10 cellular contexts compared by ENCODE assay signal in the genomic region with DNA sequence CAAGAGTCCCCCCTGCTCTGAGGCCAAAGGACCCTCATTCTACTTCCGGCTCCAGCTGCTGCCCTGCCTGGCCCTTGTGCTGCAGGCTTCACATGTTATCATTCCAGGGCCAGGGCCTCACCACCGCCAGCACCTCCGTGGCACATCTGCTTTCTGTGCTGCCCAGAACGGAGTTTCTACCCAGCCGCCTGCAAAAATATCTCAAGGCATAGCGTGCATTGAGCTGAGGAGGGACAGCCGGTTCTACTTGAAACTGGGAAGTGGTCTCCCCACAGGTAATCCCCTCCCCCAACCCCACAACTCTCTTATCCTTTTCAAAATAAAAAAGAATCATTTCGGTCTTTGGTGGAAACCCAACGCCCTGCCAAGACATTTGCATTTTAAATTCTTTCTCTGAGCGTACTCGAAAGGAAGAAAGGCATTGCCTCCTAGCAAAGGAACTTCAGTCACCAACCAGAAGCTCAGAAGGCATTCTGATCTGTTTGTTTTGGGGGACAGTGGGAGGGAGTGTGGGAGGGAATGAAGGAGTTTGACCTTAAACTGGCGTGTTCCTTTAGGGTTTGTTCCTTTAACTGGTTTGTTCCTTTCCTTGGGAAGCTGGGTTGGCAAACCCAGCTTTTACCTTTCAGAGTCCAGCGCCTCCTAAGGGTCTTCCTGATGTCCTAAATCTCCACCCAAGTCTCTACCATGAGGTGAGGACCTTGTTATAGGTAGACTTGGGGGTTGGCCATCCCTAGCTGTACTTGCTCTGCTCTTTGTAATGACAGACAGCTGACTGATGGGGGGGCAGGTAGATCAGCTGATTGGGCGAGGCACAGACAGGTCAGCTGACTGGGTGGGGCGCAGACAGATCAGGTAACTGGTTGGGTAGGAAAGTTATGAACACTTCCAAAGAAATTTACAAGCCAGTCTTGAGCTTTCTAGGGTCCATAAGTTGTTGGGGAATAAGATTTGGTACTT. TPM values are rescaled to one million over a fixed set of nuclear protein-coding genes. Genes with fewer than 3 reads are reported as not detected.
A peak's percentile ranks its signal among the peaks of the same experiment; 100 is the strongest.
DNase-seq lines count a peak whose midpoint lies in the region; ATAC-seq, FAIRE-seq and TF ChIP-seq lines count a peak whose summit lies in the region.
"Had no signal": no experiment of that assay in that cellular context is flagged by ENCODE, and none has a peak within 500 bp of the region (broad histone marks: within the 10 kb centered on the region; RNA-seq: fewer than 3 reads in every experiment).

No MANE protein-coding gene starts in this region.

- no TSS peak for BruUV-seq in PC-3 (replicated peaks; lab: Mats Ljungman, UMichigan)

- peaks cover 4 to 18% (median 12%) of the 10 kb centered on the region in 3 donors for H3K27me3 Mint-ChIP-seq in immature natural killer cell (ENCODE audit: low read depth in 3 of 3)

- no peaks in the 10 kb centered on the region for H3F3A ChIP-seq in PC-3 (ENCODE audit: low read length, unreplicated experiment)

- H3K79me2 ChIP-seq in DND-41 (ENCODE audit: insufficient read depth, low read length) (peaks cover 2% of the 10 kb centered on the region; the same call in 1 of the 2 replicates), PC-3 (ENCODE audit: low read length) (no peaks in the 10 kb centered on the region)

- POLR2A ChIA-PET in PC-3 (lab: Charles Lee; ENCODE audit: unreplicated experiment), result no interaction called here

- DNase-seq in DND-41, result no peak
- no peak for DNase-seq in GM19239 (ENCODE audit: insufficient read length, low spot score)
- DNase-seq in Peyer's patch, result peak in 2 of 3 donors; percentile 58 to 63
- DNase-seq in immature natural killer cell, result no peak
- no peak for DNase-seq in upper lobe of right lung
- DNase-seq in PC-3, result no peak
- DNase-seq in iPS-NIHi11 (ENCODE audit: low spot score), result no peak
- DNase-seq: NCI-H2081 had no signal

- H3K4me1 Mint-ChIP-seq in immature natural killer cell, result peaks cover 80% of the 10 kb centered on the region in 2 donors

- H3K27me3 ChIP-seq in DND-41 (ENCODE audit: insufficient read depth, low read length, poor library complexity) (no peaks in the 10 kb centered on the region), Peyer's patch (no peaks in the 10 kb centered on the region), upper lobe of right lung (peaks cover 8% of the 10 kb centered on the region), PC-3 (ENCODE audit: low read length) (peaks cover 34% of the 10 kb centered on the region)

- H2AFZ ChIP-seq in DND-41 (ENCODE audit: low read depth, low read length) (no peak overlapping the region), PC-3 (ENCODE audit: low read length) (no peak overlapping the region)

- ATAC-seq in DND-41 (ENCODE audit: insufficient read depth, low read depth), result no peak
- no peak for ATAC-seq in upper lobe of right lung
- no peak for ATAC-seq in PC-3
- ATAC-seq in HG02642 (IDR thresholded peaks at IDR 0.05; ENCODE audit: poor library complexity, unreplicated experiment), result no peak

- H3K4me1 ChIP-seq in DND-41 (ENCODE audit: insufficient read depth, low read length) (peaks cover 42% of the 10 kb centered on the region), Peyer's patch (peaks cover 0 to 22% (median 3%) of the 10 kb centered on the region in 4 donors), upper lobe of right lung (no peaks in the 10 kb centered on the region), PC-3 (ENCODE audit: insufficient read depth, low read length) (no peaks in the 10 kb centered on the region)

- H3K9me3 Mint-ChIP-seq in immature natural killer cell, result no peaks in the 10 kb centered on the region

- H4K20me1 ChIP-seq in DND-41 (ENCODE audit: insufficient read depth, low read length) (no peaks in the 10 kb centered on the region; the same call in 1 of the 2 replicates), PC-3 (ENCODE audit: low read length) (no peaks in the 10 kb centered on the region)

- peaks cover 59% of the 10 kb centered on the region for H3K36me3 ChIP-seq in DND-41 (ENCODE audit: insufficient read depth, low read length)
- H3K36me3 ChIP-seq in Peyer's patch, result no peaks in the 10 kb centered on the region
- peaks cover 7% of the 10 kb centered on the region for H3K36me3 ChIP-seq in upper lobe of right lung
- no peaks in the 10 kb centered on the region for H3K36me3 ChIP-seq in PC-3 (ENCODE audit: low read depth, low read length)

- CTCF ChIA-PET in PC-3 (lab: Charles Lee), result no interaction called here

- peak overlapping the region; percentile 87 to 95 (median 94) for H3K27ac Mint-ChIP-seq in immature natural killer cell

- H3K4me3 ChIP-seq in DND-41 (ENCODE audit: low read depth in 1 of 2, low read length in 2 of 2) (no peak overlapping the region), Peyer's patch (no peak overlapping the region), upper lobe of right lung (no peak overlapping the region), PC-3 (ENCODE audit: low read length) (no peak overlapping the region)

- no peak for TF ChIP-seq CTCF in DND-41 (IDR thresholded peaks at IDR 0.05; ENCODE audit: borderline replicate concordance, extremely low read depth, low read length, poor library complexity, severe bottlenecking)
- TF ChIP-seq CTCF in Peyer's patch (IDR thresholded peaks at IDR 0.05), result no peak
- TF ChIP-seq CTCF in upper lobe of right lung (IDR thresholded peaks at IDR 0.05), result no peak
- no peak for TF ChIP-seq CTCF in PC-3 (conservative IDR thresholded peaks at IDR 0.05; ENCODE audit: low read depth, low read length)

- H3K36me3 Mint-ChIP-seq in immature natural killer cell, result peaks cover 34 to 69% (median 48%) of the 10 kb centered on the region in 3 donors

- FAIRE-seq in GM19239 (lab: Jason Lieb, UNC), result peak; percentile 91
- FAIRE-seq: colon had no signal

- no peaks in the 10 kb centered on the region for H3K9me2 ChIP-seq in PC-3 (replicated peaks; ENCODE audit: low read length)

- H3K9ac ChIP-seq in DND-41 (ENCODE audit: low read depth, low read length) (no peak overlapping the region), PC-3 (ENCODE audit: low read length) (no peak overlapping the region)

- no peak overlapping the region for H3K4me2 ChIP-seq in DND-41 (ENCODE audit: insufficient read depth, low read length)
- H3K4me2 ChIP-seq in PC-3 (ENCODE audit: low read length), result no peak overlapping the region

- H3K27ac ChIP-seq in DND-41 (ENCODE audit: low read length) (peak overlapping the region; percentile 58), Peyer's patch (peak overlapping the region in 1 of 4 donors; percentile 55), upper lobe of right lung (no peak overlapping the region), PC-3 (ENCODE audit: low read length) (no peak overlapping the region)

- no peak for TF ChIP-seq POLR2A in Peyer's patch (IDR thresholded peaks at IDR 0.05)

- peak overlapping the region in 4 of 5 donors; percentile 13 to 56 (median 30) for H3K4me3 Mint-ChIP-seq in immature natural killer cell

- H3K9me3 ChIP-seq in DND-41 (ENCODE audit: insufficient read depth, low read length, severe bottlenecking), result no peaks in the 10 kb centered on the region
- H3K9me3 ChIP-seq in Peyer's patch, result no peaks in the 10 kb centered on the region
- no peaks in the 10 kb centered on the region for H3K9me3 ChIP-seq in upper lobe of right lung
- no peaks in the 10 kb centered on the region for H3K9me3 ChIP-seq in PC-3 (ENCODE audit: low read length)

- intact Hi-C loops in upper lobe of right lung (cut with DNase I), result no loop called here
- intact Hi-C loops in PC-3 (cut with micrococcal nuclease), result no loop called here

RNA-seq across cellular contexts. Expression of gene PIK3R6, which starts 33.4 kb away (rescaled TPM):
- 10 to 100 TPM in 1 of 4 donors, 1 to 10 TPM in 2, under 1 TPM in 1; 0.88 to 14.9 (median 2.8) TPM for total RNA-seq in Peyer's patch
- polyA plus RNA-seq in immature natural killer cell, result under 1 TPM in 2 of 3 donors, not detected in 1; 0.18 to 0.57 TPM
- total RNA-seq in upper lobe of right lung, result 2.7 TPM
- not detected in 2 replicates for total RNA-seq in PC-3 (2014; rRNA removed)

Comparison
In these comparisons a context has a peak if more than half of its experiments do, and no peak if none do; other contexts are left out.
1. DNase-seq: peak in Peyer's patch (2 of 3); none in DND-41 (single experiment), GM19239 (single experiment), immature natural killer cell (0 of 3), upper lobe of right lung (single experiment), PC-3 (single experiment) and iPS-NIHi11 (single experiment).